In the genomic region with DNA sequence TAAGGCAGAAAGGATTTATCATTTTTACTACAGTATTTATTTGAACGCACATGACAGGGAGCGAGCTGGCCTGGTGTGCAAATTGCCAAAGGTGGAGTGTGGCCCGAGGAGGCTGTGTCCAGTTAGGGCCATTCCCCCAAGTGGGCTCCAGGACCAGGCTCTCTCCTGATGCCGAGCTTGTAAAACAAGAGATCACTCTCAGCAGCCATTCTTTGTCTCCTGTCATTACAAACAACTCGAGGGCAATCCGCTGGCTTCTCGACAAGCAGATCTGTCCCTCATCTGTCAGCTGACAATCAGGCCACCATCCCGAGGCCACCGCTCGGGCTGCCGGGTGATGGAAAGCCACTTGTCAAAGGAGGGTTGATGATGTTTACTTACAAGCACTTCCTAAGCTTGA, we compare ENCODE assay signal across 22 cellular contexts.
"Had no signal": no experiment of that assay in that cellular context is flagged by ENCODE, and none has a peak within 500 bp of the region (broad histone marks: within the 10 kb centered on the region; RNA-seq: fewer than 3 reads in every experiment).

No MANE protein-coding gene starts in this region.

- H3K9me3 Mint-ChIP-seq: activated naive CD8-positive, alpha-beta T cell treated with anti-CD3 and anti-CD28 coated beads, Interleukin-2, amount 50 U/mL, for 24 hours; activated T-helper 1 cell treated with anti-CD3 and anti-CD28 coated beads, Interleukin-12 subunit alpha, Interleukin-12 subunit beta, Interleukin-2, Interleukin-4 antibody, amounts not matched to agents 30 ng/mL and 10 ng/mL and 1 ng/mL, durations not matched to agents 14 hours and 24 hours and 36 hours; natural killer cell; stimulated activated naive B cell treated with anti-CD40 and anti-IgM and Interleukin-4, amounts not matched to agents 10 μg/mL and 1 μg/mL and 100 μg/mL, for 72 hours; T-helper 1 cell treated with Interleukin-12 subunit alpha and Interleukin-12 subunit beta and Interleukin-4 antibody, amounts not matched to agents 30 μg/mL and 1 μg/mL, for 36 hours had no signal

- H3K27me3 Mint-ChIP-seq: activated naive CD8-positive, alpha-beta T cell treated with anti-CD3 and anti-CD28 coated beads, Interleukin-2, amount 50 U/mL, for 24 hours; stimulated activated naive B cell treated with anti-CD40 and anti-IgM and Interleukin-4, amounts not matched to agents 10 μg/mL and 1 μg/mL and 100 μg/mL, for 72 hours had no signal

- ATAC-seq: activated naive CD8-positive, alpha-beta T cell treated with anti-CD3 and anti-CD28 coated beads, Interleukin-2, amount 50 U/mL, for 24 hours; foreskin keratinocyte; lower lobe of right lung; natural killer cell; stimulated activated naive B cell treated with anti-CD40 and anti-IgM and Interleukin-4, amounts not matched to agents 10 μg/mL and 1 μg/mL and 100 μg/mL, for 72 hours; upper lobe of right lung; WTC11 had no signal

- H3K27ac Mint-ChIP-seq: activated naive CD8-positive, alpha-beta T cell treated with anti-CD3 and anti-CD28 coated beads, Interleukin-2, amount 50 U/mL, for 24 hours; activated T-helper 1 cell treated with anti-CD3 and anti-CD28 coated beads, Interleukin-12 subunit alpha, Interleukin-12 subunit beta, Interleukin-2, Interleukin-4 antibody, amounts not matched to agents 30 ng/mL and 10 ng/mL and 1 ng/mL, durations not matched to agents 14 hours and 24 hours and 36 hours; mesothelial cell of epicardium; natural killer cell; stimulated activated naive B cell treated with anti-CD40 and anti-IgM and Interleukin-4, amounts not matched to agents 10 μg/mL and 1 μg/mL and 100 μg/mL, for 72 hours; T-helper 1 cell treated with Interleukin-12 subunit alpha and Interleukin-12 subunit beta and Interleukin-4 antibody, amounts not matched to agents 30 μg/mL and 1 μg/mL, for 36 hours; WTC11 had no signal

- H3K4me1 Mint-ChIP-seq: activated naive CD8-positive, alpha-beta T cell treated with anti-CD3 and anti-CD28 coated beads, Interleukin-2, amount 50 U/mL, for 24 hours; natural killer cell; stimulated activated naive B cell treated with anti-CD40 and anti-IgM and Interleukin-4, amounts not matched to agents 10 μg/mL and 1 μg/mL and 100 μg/mL, for 72 hours; WTC11 had no signal

- H3K36me3 Mint-ChIP-seq: mesothelial cell of epicardium; natural killer cell; stimulated activated naive B cell treated with anti-CD40 and anti-IgM and Interleukin-4, amounts not matched to agents 10 μg/mL and 1 μg/mL and 100 μg/mL, for 72 hours had no signal

- H3K27me3 ChIP-seq: foreskin keratinocyte, sigmoid colon, upper lobe of right lung had no signal

- DNase-seq: activated CD4-positive, alpha-beta T cell treated with anti-CD3 and anti-CD28 coated beads, Interleukin-2, amount 50 U/mL, for 48 hours; activated gamma-delta T cell; activated naive CD4-positive, alpha-beta T cell treated with anti-CD3 and anti-CD28 coated beads, Interleukin-2, amount 50 U/mL, for 16 hours; activated naive CD8-positive, alpha-beta T cell treated with anti-CD3 and anti-CD28 coated beads, Interleukin-2, amount 50 U/mL, for 24 hours; effector CD4-positive, alpha-beta T cell; erythroblast; foreskin keratinocyte; kidney; lower lobe of right lung; natural killer cell; sigmoid colon; stimulated activated CD4-positive, alpha-beta T cell treated with anti-CD3 and anti-CD28 coated beads, Interleukin-2, amount 100 ng/mL, for 48 hours; stimulated activated CD8-positive, alpha-beta memory T cell treated with anti-CD3 and anti-CD28 coated beads, Interleukin-4, amount 100 ng/mL, for 48 hours; stimulated activated naive B cell treated with anti-CD40 and anti-IgM and Interleukin-4, amounts not matched to agents 10 μg/mL and 1 μg/mL and 100 μg/mL, for 72 hours; T1000; upper lobe of right lung had no signal

- H3K4me3 ChIP-seq: lower lobe of right lung, sigmoid colon, smooth muscle cell, thoracic aorta, upper lobe of right lung had no signal

- H3K4me3 Mint-ChIP-seq: activated naive CD8-positive, alpha-beta T cell treated with anti-CD3 and anti-CD28 coated beads, Interleukin-2, amount 50 U/mL, for 24 hours; activated T-helper 1 cell treated with anti-CD3 and anti-CD28 coated beads, Interleukin-12 subunit alpha, Interleukin-12 subunit beta, Interleukin-2, Interleukin-4 antibody, amounts not matched to agents 30 ng/mL and 10 ng/mL and 1 ng/mL, durations not matched to agents 14 hours and 24 hours and 36 hours; mesothelial cell of epicardium; natural killer cell; stimulated activated naive B cell treated with anti-CD40 and anti-IgM and Interleukin-4, amounts not matched to agents 10 μg/mL and 1 μg/mL and 100 μg/mL, for 72 hours; T-helper 1 cell treated with Interleukin-12 subunit alpha and Interleukin-12 subunit beta and Interleukin-4 antibody, amounts not matched to agents 30 μg/mL and 1 μg/mL, for 36 hours; WTC11 had no signal

- H3K36me3 ChIP-seq: lower lobe of right lung, sigmoid colon, thoracic aorta, upper lobe of right lung had no signal
